In the genomic region with DNA sequence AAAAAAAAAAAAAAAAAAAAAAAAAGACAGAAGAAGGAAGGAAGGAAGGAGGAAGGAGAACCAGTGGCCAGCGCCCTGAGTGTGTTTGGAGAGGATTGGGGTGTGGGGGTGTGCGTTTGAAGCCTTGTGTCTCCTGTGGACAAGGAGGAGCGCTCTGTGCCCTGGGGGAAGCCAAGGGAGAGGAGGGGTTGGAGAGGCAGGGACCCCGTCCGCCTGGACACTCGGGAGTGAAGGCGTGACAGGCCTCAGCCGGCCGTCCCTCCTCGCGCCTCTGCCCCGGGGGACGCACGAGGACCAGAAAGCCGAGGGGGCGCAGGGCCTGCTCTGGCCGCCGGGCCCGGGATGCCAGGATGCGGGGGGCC, we compare ENCODE assay signal across 8 cellular contexts. TPM values are rescaled to one million over a fixed set of nuclear protein-coding genes. Genes with fewer than 3 reads are reported as not detected.
DNase-seq lines count a peak whose midpoint lies in the region; ATAC-seq, FAIRE-seq and TF ChIP-seq lines count a peak whose summit lies in the region.

No MANE protein-coding gene starts in this region.

- peak overlapping the region; percentile 62 for H3K4me3 ChIP-seq in MM.1S (ENCODE audit: low read length)
- H3K4me3 ChIP-seq in endothelial cell of umbilical vein (replicated peaks in 1 of 3; ENCODE audit: insufficient read depth in 1 of 3, low read depth in 1 of 3, low read length in 3 of 3): peak overlapping the region in 1 of 3 experiments; percentile 39

- H3F3A ChIP-seq in MM.1S (ENCODE audit: insufficient read depth, low read length): no peaks in the 10 kb centered on the region

- H3K4me2 ChIP-seq in MM.1S (ENCODE audit: low read depth, low read length) (peak overlapping the region; percentile 94), endothelial cell of umbilical vein (ENCODE audit: insufficient read depth, low read length) (peak overlapping the region; percentile 49)

- no peak overlapping the region for H3K27ac ChIP-seq in MM.1S (ENCODE audit: low read length)
- H3K27ac ChIP-seq in endothelial cell of umbilical vein (ENCODE audit: insufficient read depth, low read depth, low read length): no peak overlapping the region

- no peaks in the 10 kb centered on the region for H3K9me2 ChIP-seq in MM.1S (replicated peaks; ENCODE audit: insufficient read depth, low read length)

- DNase-seq in MM.1S (no peak), endothelial cell of umbilical vein (ENCODE audit: low read depth, low spot score) (peak; percentile 19), osteocyte (ENCODE audit: extremely low spot score, unreplicated experiment) (no peak), germinal center (ENCODE audit: low spot score) (no peak), GM03348 (ENCODE audit: low spot score) (no peak), NCI-H345 (lab: John Stamatoyannopoulos, UW) (no peak), AG08395 (ENCODE audit: low spot score) (no peak)

- H3K4me1 Mint-ChIP-seq in osteocyte (ENCODE audit: unreplicated experiment): peaks cover 10% of the 10 kb centered on the region

- no peaks in the 10 kb centered on the region for H3K36me3 ChIP-seq in MM.1S (replicated peaks; ENCODE audit: insufficient read depth, low read length)
- H3K36me3 ChIP-seq in endothelial cell of umbilical vein (ENCODE audit: control insufficient read depth in 2 of 2, extremely low read depth in 1 of 2, insufficient read depth in 2 of 2, low read length in 2 of 2): no peaks in the 10 kb centered on the region

- CTCF ChIA-PET in endothelial cell of umbilical vein (lab: Charles Lee): interaction anchor here (0.6 to 4.9 kb wide), 14 partner anchors 9 to 244 kb away, joined by 3 to 18 read pairs (median 6); no protein-coding TSS in a partner anchor

- no TSS peak for BruUV-seq in endothelial cell of umbilical vein (replicated peaks; lab: Mats Ljungman, UMichigan)

- FAIRE-seq in endothelial cell of umbilical vein (lab: Jason Lieb, UNC): no peak

- H3K27me3 ChIP-seq in MM.1S (replicated peaks; ENCODE audit: insufficient read depth, low read length) (no peaks in the 10 kb centered on the region), endothelial cell of umbilical vein (ENCODE audit: control insufficient read depth in 2 of 2, insufficient read depth in 2 of 2, low read length in 2 of 2) (peaks cover 0 to 2% of the 10 kb centered on the region in 2 experiments)

- H3K4me1 ChIP-seq in MM.1S (ENCODE audit: low read length) (peaks cover 8% of the 10 kb centered on the region; the same call in 1 of the 2 replicates), endothelial cell of umbilical vein (ENCODE audit: control insufficient read depth, extremely low read depth, insufficient read depth, low read length) (no peaks in the 10 kb centered on the region)

- peaks cover 10% of the 10 kb centered on the region for H3K9me3 Mint-ChIP-seq in osteocyte (ENCODE audit: unreplicated experiment)

- no peak overlapping the region for H3K27ac Mint-ChIP-seq in osteocyte (ENCODE audit: unreplicated experiment)

- H3K9me3 ChIP-seq in MM.1S (replicated peaks; ENCODE audit: insufficient read depth, low read length) (no peaks in the 10 kb centered on the region), endothelial cell of umbilical vein (replicated peaks; ENCODE audit: control insufficient read depth, insufficient read depth, low read length) (no peaks in the 10 kb centered on the region)

- H2AFZ ChIP-seq in MM.1S (ENCODE audit: low read length): peak overlapping the region; percentile 97
- H2AFZ ChIP-seq in endothelial cell of umbilical vein (ENCODE audit: low read depth, low read length): peak overlapping the region; percentile 59

- H3K9me1 ChIP-seq in endothelial cell of umbilical vein (replicated peaks; ENCODE audit: control insufficient read depth, extremely low read depth, insufficient read depth, low read length): no peaks in the 10 kb centered on the region

- no peaks in the 10 kb centered on the region for H3K79me2 ChIP-seq in MM.1S (ENCODE audit: low read length)
- no peaks in the 10 kb centered on the region for H3K79me2 ChIP-seq in endothelial cell of umbilical vein (ENCODE audit: control insufficient read depth, insufficient read depth, low read length)

- no peak for TF ChIP-seq CTCF in MM.1S (IDR thresholded peaks at IDR 0.05; ENCODE audit: low read length)
- TF ChIP-seq CTCF in endothelial cell of umbilical vein (IDR thresholded peaks at IDR 0.05; ENCODE audit: extremely low read depth in 1 of 2, insufficient read depth in 1 of 2, low read depth in 1 of 2, low read length in 2 of 2): no peak
- no peak for TF ChIP-seq CTCF in osteocyte (IDR thresholded peaks at IDR 0.05)

- H4K20me1 ChIP-seq in MM.1S (ENCODE audit: insufficient read depth, low read length) (no peaks in the 10 kb centered on the region), endothelial cell of umbilical vein (replicated peaks; ENCODE audit: control insufficient read depth, extremely low read depth, insufficient read depth, low read length) (no peaks in the 10 kb centered on the region)

- peak overlapping the region; percentile 40 for H3K4me3 Mint-ChIP-seq in osteocyte (ENCODE audit: unreplicated experiment)

- intact Hi-C loops in endothelial cell of umbilical vein (cut with micrococcal nuclease): loop anchor here (2.0 kb wide), 1 partner anchor 36 kb away; no protein-coding TSS in a partner anchor

- H3K9ac ChIP-seq in MM.1S (ENCODE audit: low read length) (peak overlapping the region; percentile 63; the same call in 1 of the 2 replicates), endothelial cell of umbilical vein (replicated peaks; ENCODE audit: extremely low read depth, insufficient read depth, low read length) (peak overlapping the region; percentile 14)

- TF ChIP-seq POLR2A in endothelial cell of umbilical vein (IDR thresholded peaks at IDR 0.05; ENCODE audit: low read depth, low read length): no peak

- ATAC-seq in GM19467 (IDR thresholded peaks at IDR 0.05; ENCODE audit: unreplicated experiment): peak; percentile 2

- POLR2A ChIA-PET in endothelial cell of umbilical vein (lab: Charles Lee): interaction anchor here (0.7 kb wide), 1 partner anchor 83 kb away, joined by 5 read pairs; no protein-coding TSS in a partner anchor

- peaks cover 3% of the 10 kb centered on the region for H3K36me3 Mint-ChIP-seq in osteocyte (ENCODE audit: unreplicated experiment)

- peaks cover 7% of the 10 kb centered on the region for H3K27me3 Mint-ChIP-seq in osteocyte (ENCODE audit: unreplicated experiment)

- dilution Hi-C loops in endothelial cell of umbilical vein (cut with MboI; ENCODE audit: extremely low pct_ligation_motif_present, low sequenced_read_pairs): no loop called here

TF ChIP-seq in endothelial cell of umbilical vein, 7 proteins besides CTCF, POLR2A, EP300 and RAD21:
- TF ChIP-seq, protein P1, sequence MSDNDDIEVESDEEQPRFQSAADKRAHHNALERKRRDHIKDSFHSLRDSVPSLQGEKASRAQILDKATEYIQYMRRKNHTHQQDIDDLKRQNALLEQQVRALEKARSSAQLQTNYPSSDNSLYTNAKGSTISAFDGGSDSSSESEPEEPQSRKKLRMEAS (IDR thresholded peaks at IDR 0.05; ENCODE audit: insufficient read depth, insufficient read length): no peak
- no peak for TF ChIP-seq GATA2 (IDR thresholded peaks at IDR 0.05; ENCODE audit: insufficient read depth, insufficient read length, low read depth, low read length)
- no peak for TF ChIP-seq JUN (IDR thresholded peaks at IDR 0.05; ENCODE audit: borderline replicate concordance, insufficient read depth, insufficient read length, low read depth)
- no peak for TF ChIP-seq POLR2AphosphoS5 (IDR thresholded peaks at IDR 0.05; ENCODE audit: insufficient read depth, low read depth, low read length)
- no peak for TF ChIP-seq FOS (IDR thresholded peaks at IDR 0.05; ENCODE audit: borderline replicate concordance, insufficient read depth, low read length)
- no peak for TF ChIP-seq EZH2 (IDR thresholded peaks at IDR 0.05; ENCODE audit: borderline replicate concordance, low read depth, low read length, severe bottlenecking)
- no peak for TF ChIP-seq MYC (IDR thresholded peaks at IDR 0.05; ENCODE audit: low read depth, low read length)

RNA-seq across cellular contexts. Expression of gene SERTAD2, which starts 44.9 kb away (rescaled TPM):
- total RNA-seq in endothelial cell of umbilical vein (11.2 and 12.0 TPM in 2 replicates), osteocyte (15.5 and 17.4 TPM in 2 replicates)
- polyA plus RNA-seq in endothelial cell of umbilical vein: 5.5 and 8.0 TPM in 2 replicates
- polyA plus RNA-seq in endothelial cell of umbilical vein (2011; cell fraction: cytosol; rRNA removed): 6.1 and 6.7 TPM in 2 replicates
- 7.1 and 9.3 TPM in 2 replicates for polyA plus RNA-seq in endothelial cell of umbilical vein (2011; cell fraction: nucleus; rRNA removed)
- polyA plus RNA-seq in endothelial cell of umbilical vein (2012): 14.7 and 16.1 TPM in 2 replicates
- polyA minus RNA-seq in endothelial cell of umbilical vein: 8.9 and 12.5 TPM in 2 replicates
- polyA minus RNA-seq in endothelial cell of umbilical vein (2011; cell fraction: cytosol; rRNA and poly(A)+ RNA removed): 4.8 TPM
- 14.3 and 19.9 TPM in 2 replicates for polyA minus RNA-seq in endothelial cell of umbilical vein (2011; cell fraction: nucleus; rRNA and poly(A)+ RNA removed)
